8 cellular contexts compared by ENCODE assay signal in genomic region chr1:34852677-34853217, GRCh38. TPM values are rescaled to one million over a fixed set of nuclear protein-coding genes. Genes with fewer than 3 reads are reported as not detected.
DNase-seq lines count a peak whose midpoint lies in the region; ATAC-seq and TF ChIP-seq lines count a peak whose summit lies in the region.

No MANE protein-coding gene starts in this region.

- DNase-seq in EL: peak; percentile 95
- peak; percentile 95 for DNase-seq in H4 (ENCODE audit: low spot score)
- peak; percentile 89 for DNase-seq in LHCN-M2 (ENCODE audit: low read depth)
- DNase-seq in Peyer's patch: peak; percentile 78 to 95 (median 91)
- peak; percentile 92 to 94 for DNase-seq in activated T-cell treated with anti-CD3 and anti-CD28 coated beads, Interleukin-2, amount 50 U/mL, for 48 hours
- peak; percentile 96 for DNase-seq in fibroblast of mammary gland (ENCODE audit: low read depth)
- DNase-seq in natural killer cell treated with Interleukin-12 subunit alpha and Interleukin-12 subunit beta and Interleukin-15 and Interleukin-18, amount 100 ng/mL, for 72 hours (ENCODE audit: low spot score): peak; percentile 90
- DNase-seq in stimulated activated naive CD4-positive, alpha-beta T cell treated with Interleukin-2 at 50 U/mL for 16 hours (lab: John Stamatoyannopoulos, UW): peak; percentile 86

- H3K9me3 ChIP-seq in Peyer's patch: no peaks in the 10 kb centered on the region

- H3K27ac Mint-ChIP-seq in natural killer cell treated with Interleukin-12 subunit alpha and Interleukin-12 subunit beta and Interleukin-15 and Interleukin-18, amount 100 ng/mL, for 72 hours: peak overlapping the region; percentile 29 to 81

- no peaks in the 10 kb centered on the region for H3K27me3 Mint-ChIP-seq in natural killer cell treated with Interleukin-12 subunit alpha and Interleukin-12 subunit beta and Interleukin-15 and Interleukin-18, amount 100 ng/mL, for 72 hours

- H3K4me3 Mint-ChIP-seq in natural killer cell treated with Interleukin-12 subunit alpha and Interleukin-12 subunit beta and Interleukin-15 and Interleukin-18, amount 100 ng/mL, for 72 hours: no peak overlapping the region

- H3K36me3 Mint-ChIP-seq in natural killer cell treated with Interleukin-12 subunit alpha and Interleukin-12 subunit beta and Interleukin-15 and Interleukin-18, amount 100 ng/mL, for 72 hours: peaks cover 12% of the 10 kb centered on the region

- peaks cover 17 to 29% of the 10 kb centered on the region in 2 donors for H3K4me1 Mint-ChIP-seq in natural killer cell treated with Interleukin-12 subunit alpha and Interleukin-12 subunit beta and Interleukin-15 and Interleukin-18, amount 100 ng/mL, for 72 hours (ENCODE audit: low read depth in 2 of 2)

- H3K4me3 ChIP-seq in Peyer's patch (no peak overlapping the region), fibroblast of mammary gland (ENCODE audit: control insufficient read depth, low read depth, low read length) (no peak overlapping the region)

- H3K4me1 ChIP-seq in Peyer's patch: peaks cover 0 to 5% (median 1%) of the 10 kb centered on the region in 4 donors

- H3K9me3 Mint-ChIP-seq in natural killer cell treated with Interleukin-12 subunit alpha and Interleukin-12 subunit beta and Interleukin-15 and Interleukin-18, amount 100 ng/mL, for 72 hours: no peaks in the 10 kb centered on the region

- peaks cover 0 to 49% (median 0%) of the 10 kb centered on the region in 3 donors for H3K36me3 ChIP-seq in Peyer's patch

- H3K27ac ChIP-seq in Peyer's patch: peak overlapping the region in 3 of 4 donors; percentile 20 to 32 (median 23)

- peak; percentile 100 for ATAC-seq in natural killer cell treated with Interleukin-12 subunit alpha and Interleukin-12 subunit beta and Interleukin-15 and Interleukin-18, amount 100 ng/mL, for 72 hours

- TF ChIP-seq POLR2A in Peyer's patch (IDR thresholded peaks at IDR 0.05): peak in 1 of 2 donors; percentile 24

- H3K27me3 ChIP-seq in Peyer's patch: no peaks in the 10 kb centered on the region

- TF ChIP-seq CTCF in Peyer's patch (IDR thresholded peaks at IDR 0.05) (peak; percentile 82 to 99 (median 96)), fibroblast of mammary gland (conservative IDR thresholded peaks at IDR 0.05; ENCODE audit: control insufficient read depth, insufficient read depth, low read depth, low read length) (peak; percentile 91)

RNA-seq across cellular contexts. Expression of gene SMIM12, which starts 6.8 kb away (rescaled TPM):
- total RNA-seq in H4 (2014; rRNA removed; shearing (Covaris generic)): 29.8 and 34.9 TPM in 2 replicates
- total RNA-seq in LHCN-M2 (2014; rRNA removed) (36.4 and 37.5 TPM in 2 replicates), Peyer's patch (10 to 100 TPM; 10.7 to 40.3 (median 30.0) TPM)
- 42.5 TPM for polyA plus RNA-seq in LHCN-M2 (2012)
- 10 to 100 TPM; 64.4 to 72.7 TPM for total RNA-seq in natural killer cell treated with Interleukin-12 subunit alpha and Interleukin-12 subunit beta and Interleukin-15 and Interleukin-18, amount 100 ng/mL, for 72 hours

RNA-seq across cellular contexts. Expression of gene GJA4, which starts 59.9 kb away (rescaled TPM):
- total RNA-seq in H4 (2014; rRNA removed; shearing (Covaris generic)): not detected in 2 replicates
- total RNA-seq in LHCN-M2 (2014; rRNA removed) (not detected in 2 replicates), Peyer's patch (1 to 10 TPM; 2.5 to 6.1 (median 4.3) TPM)
- not detected for polyA plus RNA-seq in LHCN-M2 (2012)
- total RNA-seq in natural killer cell treated with Interleukin-12 subunit alpha and Interleukin-12 subunit beta and Interleukin-15 and Interleukin-18, amount 100 ng/mL, for 72 hours: 1 to 10 TPM in 1 of 2 donors, under 1 TPM in 1; 0.86 to 5.9 TPM
